In the genomic region with DNA sequence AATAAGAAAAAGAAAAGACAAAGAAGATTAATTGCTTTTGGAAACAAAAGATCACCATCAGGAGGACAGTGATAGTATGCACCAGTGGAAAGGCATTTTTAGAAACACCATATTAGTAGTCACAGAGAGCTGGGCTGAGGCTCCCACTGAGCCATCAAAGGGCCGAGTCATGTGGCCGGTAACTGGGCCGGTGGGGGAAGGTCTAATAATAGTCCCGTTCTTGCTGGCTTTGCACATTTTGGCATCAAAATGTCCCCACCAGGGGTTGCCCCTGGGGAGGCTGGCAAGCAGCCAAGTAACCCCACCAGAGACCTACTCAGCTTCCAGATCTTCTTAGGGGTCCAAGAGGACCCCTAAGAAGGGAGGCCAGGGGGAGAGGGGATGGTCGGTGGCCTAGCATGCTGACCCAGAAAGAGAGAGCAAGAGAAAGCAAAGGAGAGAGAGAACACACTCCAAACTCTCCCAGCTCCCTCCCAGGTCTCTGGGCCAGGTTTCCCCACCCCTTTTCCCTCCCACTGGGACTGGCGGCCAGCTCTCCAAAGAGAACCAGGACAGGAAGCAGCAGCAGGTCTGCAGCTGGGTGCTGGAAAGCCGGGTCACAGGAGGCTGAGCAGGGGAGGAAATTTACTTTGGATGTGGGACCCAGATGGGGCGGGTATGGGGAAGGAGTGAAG, we compare ENCODE assay signal across 1 cellular context.
A peak's percentile ranks its signal among the peaks of the same experiment; 100 is the strongest.
TF ChIP-seq lines count a peak whose summit lies in the region.

No MANE protein-coding gene starts in this region.

TF ChIP-seq in SK-N-SH, 30 proteins besides CTCF, POLR2A, EP300 and RAD21 (continued from another document):
- TF ChIP-seq, protein P1, sequence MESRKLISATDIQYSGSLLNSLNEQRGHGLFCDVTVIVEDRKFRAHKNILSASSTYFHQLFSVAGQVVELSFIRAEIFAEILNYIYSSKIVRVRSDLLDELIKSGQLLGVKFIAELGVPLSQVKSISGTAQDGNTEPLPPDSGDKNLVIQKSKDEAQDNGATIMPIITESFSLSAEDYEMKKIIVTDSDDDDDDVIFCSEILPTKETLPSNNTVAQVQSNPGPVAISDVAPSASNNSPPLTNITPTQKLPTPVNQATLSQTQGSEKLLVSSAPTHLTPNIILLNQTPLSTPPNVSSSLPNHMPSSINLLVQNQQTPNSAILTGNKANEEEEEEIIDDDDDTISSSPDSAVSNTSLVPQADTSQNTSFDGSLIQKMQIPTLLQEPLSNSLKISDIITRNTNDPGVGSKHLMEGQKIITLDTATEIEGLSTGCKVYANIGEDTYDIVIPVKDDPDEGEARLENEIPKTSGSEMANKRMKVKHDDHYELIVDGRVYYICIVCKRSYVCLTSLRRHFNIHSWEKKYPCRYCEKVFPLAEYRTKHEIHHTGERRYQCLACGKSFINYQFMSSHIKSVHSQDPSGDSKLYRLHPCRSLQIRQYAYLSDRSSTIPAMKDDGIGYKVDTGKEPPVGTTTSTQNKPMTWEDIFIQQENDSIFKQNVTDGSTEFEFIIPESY (IDR thresholded peaks at IDR 0.05; ENCODE audit: borderline replicate concordance, low read depth) = no peak
- TF ChIP-seq, protein P2, sequence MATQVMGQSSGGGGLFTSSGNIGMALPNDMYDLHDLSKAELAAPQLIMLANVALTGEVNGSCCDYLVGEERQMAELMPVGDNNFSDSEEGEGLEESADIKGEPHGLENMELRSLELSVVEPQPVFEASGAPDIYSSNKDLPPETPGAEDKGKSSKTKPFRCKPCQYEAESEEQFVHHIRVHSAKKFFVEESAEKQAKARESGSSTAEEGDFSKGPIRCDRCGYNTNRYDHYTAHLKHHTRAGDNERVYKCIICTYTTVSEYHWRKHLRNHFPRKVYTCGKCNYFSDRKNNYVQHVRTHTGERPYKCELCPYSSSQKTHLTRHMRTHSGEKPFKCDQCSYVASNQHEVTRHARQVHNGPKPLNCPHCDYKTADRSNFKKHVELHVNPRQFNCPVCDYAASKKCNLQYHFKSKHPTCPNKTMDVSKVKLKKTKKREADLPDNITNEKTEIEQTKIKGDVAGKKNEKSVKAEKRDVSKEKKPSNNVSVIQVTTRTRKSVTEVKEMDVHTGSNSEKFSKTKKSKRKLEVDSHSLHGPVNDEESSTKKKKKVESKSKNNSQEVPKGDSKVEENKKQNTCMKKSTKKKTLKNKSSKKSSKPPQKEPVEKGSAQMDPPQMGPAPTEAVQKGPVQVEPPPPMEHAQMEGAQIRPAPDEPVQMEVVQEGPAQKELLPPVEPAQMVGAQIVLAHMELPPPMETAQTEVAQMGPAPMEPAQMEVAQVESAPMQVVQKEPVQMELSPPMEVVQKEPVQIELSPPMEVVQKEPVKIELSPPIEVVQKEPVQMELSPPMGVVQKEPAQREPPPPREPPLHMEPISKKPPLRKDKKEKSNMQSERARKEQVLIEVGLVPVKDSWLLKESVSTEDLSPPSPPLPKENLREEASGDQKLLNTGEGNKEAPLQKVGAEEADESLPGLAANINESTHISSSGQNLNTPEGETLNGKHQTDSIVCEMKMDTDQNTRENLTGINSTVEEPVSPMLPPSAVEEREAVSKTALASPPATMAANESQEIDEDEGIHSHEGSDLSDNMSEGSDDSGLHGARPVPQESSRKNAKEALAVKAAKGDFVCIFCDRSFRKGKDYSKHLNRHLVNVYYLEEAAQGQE (IDR thresholded peaks at IDR 0.05; ENCODE audit: low read depth, low read length) = no peak
- TF ChIP-seq CHD2 (IDR thresholded peaks at IDR 0.05; ENCODE audit: low read length, partially characterized antibody) (peak; percentile 56), TCF12 (IDR thresholded peaks at IDR 0.05) (no peak; the same call in 1 of the 2 replicates), NFIC (IDR thresholded peaks at IDR 0.05; ENCODE audit: borderline replicate concordance) (no peak), RFX5 (IDR thresholded peaks at IDR 0.05; ENCODE audit: low read length) (no peak), SIN3A (IDR thresholded peaks at IDR 0.05; ENCODE audit: borderline replicate concordance, low read depth, low read length) (no peak), RCOR1 (IDR thresholded peaks at IDR 0.05; ENCODE audit: low read length) (peak; percentile 43), YY1 (IDR thresholded peaks at IDR 0.05; ENCODE audit: low read depth) (no peak), FOXM1 (IDR thresholded peaks at IDR 0.05; ENCODE audit: low read depth) (no peak), MXI1 (IDR thresholded peaks at IDR 0.05; ENCODE audit: low read depth, low read length) (0 out of 2 replicates have a peak, but pooled peaks have one; percentile 32), FOSL2 (IDR thresholded peaks at IDR 0.05; ENCODE audit: borderline replicate concordance, low read depth) (no peak), POLR2AphosphoS5 (IDR thresholded peaks at IDR 0.05; ENCODE audit: low read depth, low read length) (no peak), RXRA (IDR thresholded peaks at IDR 0.05; ENCODE audit: borderline replicate concordance, low read depth) (no peak), MEF2A (IDR thresholded peaks at IDR 0.05; ENCODE audit: borderline replicate concordance, low read depth) (no peak)
- TF ChIP-seq, protein P3, sequence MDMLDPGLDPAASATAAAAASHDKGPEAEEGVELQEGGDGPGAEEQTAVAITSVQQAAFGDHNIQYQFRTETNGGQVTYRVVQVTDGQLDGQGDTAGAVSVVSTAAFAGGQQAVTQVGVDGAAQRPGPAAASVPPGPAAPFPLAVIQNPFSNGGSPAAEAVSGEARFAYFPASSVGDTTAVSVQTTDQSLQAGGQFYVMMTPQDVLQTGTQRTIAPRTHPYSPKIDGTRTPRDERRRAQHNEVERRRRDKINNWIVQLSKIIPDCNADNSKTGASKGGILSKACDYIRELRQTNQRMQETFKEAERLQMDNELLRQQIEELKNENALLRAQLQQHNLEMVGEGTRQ (IDR thresholded peaks at IDR 0.05; ENCODE audit: borderline replicate concordance, low read depth, low read length) = no peak
- TF ChIP-seq, protein P4, sequence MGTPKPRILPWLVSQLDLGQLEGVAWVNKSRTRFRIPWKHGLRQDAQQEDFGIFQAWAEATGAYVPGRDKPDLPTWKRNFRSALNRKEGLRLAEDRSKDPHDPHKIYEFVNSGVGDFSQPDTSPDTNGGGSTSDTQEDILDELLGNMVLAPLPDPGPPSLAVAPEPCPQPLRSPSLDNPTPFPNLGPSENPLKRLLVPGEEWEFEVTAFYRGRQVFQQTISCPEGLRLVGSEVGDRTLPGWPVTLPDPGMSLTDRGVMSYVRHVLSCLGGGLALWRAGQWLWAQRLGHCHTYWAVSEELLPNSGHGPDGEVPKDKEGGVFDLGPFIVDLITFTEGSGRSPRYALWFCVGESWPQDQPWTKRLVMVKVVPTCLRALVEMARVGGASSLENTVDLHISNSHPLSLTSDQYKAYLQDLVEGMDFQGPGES (IDR thresholded peaks at IDR 0.05; ENCODE audit: low read depth, low read length) = no peak
- TF ChIP-seq, protein P5, sequence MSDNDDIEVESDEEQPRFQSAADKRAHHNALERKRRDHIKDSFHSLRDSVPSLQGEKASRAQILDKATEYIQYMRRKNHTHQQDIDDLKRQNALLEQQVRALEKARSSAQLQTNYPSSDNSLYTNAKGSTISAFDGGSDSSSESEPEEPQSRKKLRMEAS (IDR thresholded peaks at IDR 0.05; ENCODE audit: low read depth) = no peak
- TF ChIP-seq, protein P6, sequence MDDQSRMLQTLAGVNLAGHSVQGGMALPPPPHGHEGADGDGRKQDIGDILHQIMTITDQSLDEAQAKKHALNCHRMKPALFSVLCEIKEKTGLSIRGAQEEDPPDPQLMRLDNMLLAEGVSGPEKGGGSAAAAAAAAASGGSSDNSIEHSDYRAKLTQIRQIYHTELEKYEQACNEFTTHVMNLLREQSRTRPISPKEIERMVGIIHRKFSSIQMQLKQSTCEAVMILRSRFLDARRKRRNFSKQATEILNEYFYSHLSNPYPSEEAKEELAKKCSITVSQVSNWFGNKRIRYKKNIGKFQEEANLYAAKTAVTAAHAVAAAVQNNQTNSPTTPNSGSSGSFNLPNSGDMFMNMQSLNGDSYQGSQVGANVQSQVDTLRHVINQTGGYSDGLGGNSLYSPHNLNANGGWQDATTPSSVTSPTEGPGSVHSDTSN (IDR thresholded peaks at IDR 0.05) = no peak
